16 cellular contexts compared by ENCODE assay signal in the genomic region with DNA sequence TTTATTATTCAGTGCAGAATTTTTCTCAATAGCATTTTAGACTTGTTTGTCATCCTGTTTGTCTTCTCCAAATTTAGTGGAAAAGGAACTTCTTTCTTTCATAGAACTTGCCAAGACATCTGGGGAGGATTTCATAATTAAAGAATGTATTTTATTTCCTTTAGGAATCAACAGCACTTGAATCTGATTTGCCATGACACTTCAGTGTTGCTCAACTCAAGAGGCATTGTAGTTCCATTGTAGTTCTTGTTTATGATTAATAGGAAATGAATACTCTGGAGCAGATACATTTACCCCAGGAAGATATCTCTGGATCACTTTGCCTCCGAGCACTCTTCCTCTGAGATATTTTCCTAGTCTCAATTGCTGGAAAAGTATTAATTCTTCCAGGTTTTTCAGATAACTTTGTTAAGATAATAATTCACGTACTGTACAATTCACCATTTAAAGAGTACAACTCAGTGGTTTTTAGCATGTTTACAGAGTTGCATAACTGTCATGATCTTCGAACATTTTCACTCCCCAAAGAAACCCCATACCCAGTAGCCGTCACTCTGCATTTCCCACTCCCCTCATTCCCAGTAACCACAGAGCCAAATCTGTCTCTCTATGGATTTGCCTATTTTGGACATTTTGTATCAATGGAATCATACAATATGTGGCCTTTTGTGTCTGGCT. TPM values are rescaled to one million over a fixed set of nuclear protein-coding genes. Genes with fewer than 3 reads are reported as not detected.
DNase-seq lines count a peak whose midpoint lies in the region; ATAC-seq, FAIRE-seq and TF ChIP-seq lines count a peak whose summit lies in the region.
"Had no signal": no experiment of that assay in that cellular context is flagged by ENCODE, and none has a peak within 500 bp of the region (broad histone marks: within the 10 kb centered on the region; RNA-seq: fewer than 3 reads in every experiment).

No MANE protein-coding gene starts in this region.

- TF ChIP-seq POLR2A in HepG2 (IDR thresholded peaks at IDR 0.05; ENCODE audit: insufficient read depth in 1 of 2, low read depth in 2 of 2, low read length in 2 of 2) = no peak

- 0 out of 4 replicates have a peak, but pooled peaks of 1 of the 2 experiments have one; percentile 26 for TF ChIP-seq EP300 in HepG2 (IDR thresholded peaks at IDR 0.05; ENCODE audit: low read depth in 2 of 2, low read length in 2 of 2)
- no peak for TF ChIP-seq EP300 in HepG2 (CRISPR knock-in tag; IDR thresholded peaks at IDR 0.05; ENCODE audit: borderline replicate concordance)

- H2AFZ ChIP-seq in HepG2 (ENCODE audit: low read length) = peak overlapping the region; percentile 37

- no peak overlapping the region for H3K9ac ChIP-seq in HepG2 (ENCODE audit: insufficient read depth, low read depth, low read length)
- H3K9ac ChIP-seq: BLaER1 had no signal

- peak overlapping the region; percentile 11 for H3K27ac ChIP-seq in A673 (ENCODE audit: low read depth, low read length, poor library complexity, severe bottlenecking)
- H3K27ac ChIP-seq in HepG2 (ENCODE audit: extremely low read length, insufficient read depth, low read length) = no peak overlapping the region
- no peak overlapping the region for H3K27ac ChIP-seq in pancreas
- H3K27ac ChIP-seq: BLaER1, colonic mucosa, vagina had no signal

- H3K79me2 ChIP-seq in HepG2 (ENCODE audit: insufficient read depth, low read length) = no peaks in the 10 kb centered on the region

- no TSS peak for BruUV-seq in A673 (replicated peaks; lab: Mats Ljungman, UMichigan)
- BruUV-seq in HepG2 (replicated peaks; lab: Mats Ljungman, UMichigan) = no TSS peak

- POLR2A ChIA-PET in A673 (lab: Charles Lee; ENCODE audit: low non-redundant PET) (no interaction called here), HepG2 (lab: Yijun Ruan, JAX) (no interaction called here)

- H3K36me3 ChIP-seq in A673 (ENCODE audit: insufficient read depth, low read length, poor library complexity, severe bottlenecking) = no peaks in the 10 kb centered on the region
- no peaks in the 10 kb centered on the region for H3K36me3 ChIP-seq in HepG2 (replicated peaks in 1 of 2; ENCODE audit: control insufficient read depth in 1 of 2, insufficient read depth in 2 of 2, low read length in 2 of 2)
- no peaks in the 10 kb centered on the region for H3K36me3 ChIP-seq in pancreas
- H3K36me3 ChIP-seq: colonic mucosa, vagina had no signal

- 0 out of 2 replicates have a peak overlapping the region, but pooled peaks have one; percentile 16 for H3K4me2 ChIP-seq in HepG2 (ENCODE audit: low read depth, low read length)
- H3K4me2 ChIP-seq: BLaER1 had no signal

- H3K4me3 ChIP-seq in A673 (ENCODE audit: low read depth, low read length, poor library complexity, severe bottlenecking) (no peak overlapping the region), HepG2 (replicated peaks in 1 of 3; ENCODE audit: insufficient read depth in 1 of 3, low read depth in 2 of 3, low read length in 3 of 3) (no peak overlapping the region), pancreas (no peak overlapping the region)
- H3K4me3 ChIP-seq: BLaER1, colonic mucosa, vagina had no signal

- CTCF ChIA-PET in A673 (lab: Charles Lee) (no interaction called here), HepG2 (lab: Yijun Ruan, JAX; ENCODE audit: low intra/inter-chr PET ratio, low total read pairs) (no interaction called here)

- no peak for TF ChIP-seq RAD21 in HepG2 (CRISPR knock-in tag; IDR thresholded peaks at IDR 0.05)

- H3K9me3 ChIP-seq in A673 (ENCODE audit: low read depth, low read length, poor library complexity, severe bottlenecking) (no peaks in the 10 kb centered on the region), HepG2 (ENCODE audit: low read length) (no peaks in the 10 kb centered on the region), pancreas (no peaks in the 10 kb centered on the region)
- H3K9me3 ChIP-seq: BLaER1, colonic mucosa, vagina had no signal

- intact Hi-C loops in A673 (cut with micrococcal nuclease; ENCODE audit: unreplicated experiment) (no loop called here), HepG2 (cut with micrococcal nuclease; ENCODE audit: unreplicated experiment) (no loop called here), pancreas (cut with DNase I) (no loop called here)

- peaks cover 15% of the 10 kb centered on the region for H3K4me1 ChIP-seq in A673 (ENCODE audit: insufficient read depth, low read length, poor library complexity, severe bottlenecking)
- peaks cover 28% of the 10 kb centered on the region for H3K4me1 ChIP-seq in HepG2 (ENCODE audit: insufficient read depth, low read length)
- H3K4me1 ChIP-seq in pancreas = no peaks in the 10 kb centered on the region
- H3K4me1 ChIP-seq: BLaER1, colonic mucosa, vagina had no signal

- ATAC-seq in HepG2 (peak; percentile 49; the same call in 2 of the 3 replicates), pancreas (no peak)
- ATAC-seq: left colon; stimulated activated effector memory CD8-positive, alpha-beta T cell treated with anti-CD3 and anti-CD28 coated beads, Interleukin-12 subunit alpha, Interleukin-12 subunit beta, amount 100 ng/mL, for 72 hours had no signal

- WGBS in HepG2 (ENCODE audit: low lambda C conversion rate) = 7% methylated on average over 4 of the region's 4 CpGs
- 58 to 67% methylated on average over 4 of the region's 4 CpGs for WGBS in pancreas, 2 donors

- in situ Hi-C loops in HepG2 (cut with HindIII; ENCODE audit: extremely low pct_ligation_motif_present, low pct_unique_long_range_greater_than_20kb) = no loop called here

- peak; percentile 15 for FAIRE-seq in HepG2 (lab: Jason Lieb, UNC)
- FAIRE-seq in pancreas (lab: Jason Lieb, UNC) = no peak

- no peaks in the 10 kb centered on the region for H4K20me1 ChIP-seq in HepG2 (ENCODE audit: insufficient read depth, low read length)

- H3K27me3 ChIP-seq in A673 (replicated peaks; ENCODE audit: insufficient read depth, low read depth, low read length, poor library complexity) (no peaks in the 10 kb centered on the region), HepG2 (ENCODE audit: control insufficient read depth in 1 of 2, insufficient read depth in 2 of 2, low read length in 2 of 2) (no peaks in the 10 kb centered on the region), pancreas (no peaks in the 10 kb centered on the region)
- H3K27me3 ChIP-seq: BLaER1, colonic mucosa, vagina had no signal

- DNase-seq in A673 (ENCODE audit: low spot score) = peak; percentile 42
- DNase-seq in HPDE6-E6E7 (ENCODE audit: extremely low spot score) = peak; percentile 11
- peak; percentile 49 for DNase-seq in epidermal melanocyte (ENCODE audit: insufficient read length, low spot score)
- DNase-seq in HepG2 (ENCODE audit: low spot score) = no peak
- DNase-seq in NCI-H1417 treated with DMSO at 0.1 percent for 48 hours (lab: John Stamatoyannopoulos, UW) = no peak
- no peak for DNase-seq in SW480 (ENCODE audit: low spot score)
- DNase-seq in stimulated activated CD4-positive, alpha-beta T cell treated with anti-CD3 and anti-CD28 coated beads, Interleukin-2, amount 100 ng/mL, for 48 hours = no peak
- DNase-seq in pancreas = no peak
- DNase-seq: activated B cell treated with CpG ODN at 0.5 μM for 24 hours, colonic mucosa, head of caudate nucleus, left colon, occipital lobe had no signal

- TF ChIP-seq CTCF in A673 (conservative IDR thresholded peaks at IDR 0.05; ENCODE audit: low read depth, low read length) = no peak
- TF ChIP-seq CTCF in HepG2 (CRISPR knock-in tag; IDR thresholded peaks at IDR 0.05) = no peak
- no peak for TF ChIP-seq CTCF in pancreas (IDR thresholded peaks at IDR 0.05)

TF ChIP-seq in HepG2, 621 proteins besides CTCF, POLR2A, EP300 and RAD21 (continues in another document):
- TF ChIP-seq CC2D1A (CRISPR knock-in tag; IDR thresholded peaks at IDR 0.05) (no peak), FOXA3 (CRISPR knock-in tag; IDR thresholded peaks at IDR 0.05) (peak; percentile 89), FOXA1 (IDR thresholded peaks at IDR 0.05) (no peak), FOXA1 (CRISPR knock-in tag; IDR thresholded peaks at IDR 0.05) (peak; percentile 52), JUND (CRISPR knock-in tag; IDR thresholded peaks at IDR 0.05) (no peak), CEBPG (CRISPR knock-in tag; IDR thresholded peaks at IDR 0.05) (no peak; the same call in 1 of the 2 replicates), NFIB (CRISPR knock-in tag; IDR thresholded peaks at IDR 0.05; ENCODE audit: borderline replicate concordance) (no peak), SOX5 (CRISPR knock-in tag; IDR thresholded peaks at IDR 0.05; ENCODE audit: borderline replicate concordance) (peak; percentile 8; the same call in 1 of the 2 replicates)

RNA-seq across cellular contexts. Expression of gene AKAP12, which starts 29.7 kb away (rescaled TPM):
- 37.3 and 40.0 TPM in 2 replicates for total RNA-seq in A673 (2021)
- total RNA-seq in HepG2 (2016; rRNA removed; fragmentation: Illumina TruSeq; extraction: Trizol) = 10.6 and 14.9 TPM in 2 replicates
- total RNA-seq in HepG2 (2016; cell fraction: cytosol; rRNA removed; fragmentation: Illumina TruSeq; extraction: Trizol; ENCODE audit: low read depth) = 0.61 and 0.71 TPM in 2 replicates
- 10.5 and 13.6 TPM in 2 replicates for total RNA-seq in HepG2 (2016; cell fraction: insoluble cytoplasmic fraction; rRNA removed; fragmentation: Illumina TruSeq; extraction: Trizol)
- total RNA-seq in HepG2 (2016; cell fraction: membrane; rRNA removed; fragmentation: Illumina TruSeq; extraction: Trizol) = 2.3 and 2.4 TPM in 2 replicates
- total RNA-seq in HepG2 (2016; cell fraction: nucleus; rRNA removed; fragmentation: Illumina TruSeq; extraction: Trizol) = 8.7 and 9.9 TPM in 2 replicates
- 19.0 and 22.6 TPM in 2 replicates for polyA plus RNA-seq in HepG2 (2011; rRNA removed)
- 12.8 and 22.5 TPM in 2 replicates for polyA plus RNA-seq in HepG2 (2011; cell fraction: cytosol; rRNA removed)
- polyA plus RNA-seq in HepG2 (2011; cell fraction: nucleus; rRNA removed) = 19.6 and 24.6 TPM in 2 replicates
- polyA plus RNA-seq in HepG2 (2012) = 22.6 and 27.8 TPM in 2 replicates
- polyA plus RNA-seq in HepG2 (2016; cell fraction: cytosol; fragmentation: Illumina TruSeq; extraction: Trizol; ENCODE audit: low read depth) = 0.62 and 0.64 TPM in 2 replicates
- 9.6 and 10.2 TPM in 2 replicates for polyA plus RNA-seq in HepG2 (2016; cell fraction: insoluble cytoplasmic fraction; fragmentation: Illumina TruSeq; extraction: Trizol; ENCODE audit: low read depth)
- polyA plus RNA-seq in HepG2 (2016; cell fraction: membrane; fragmentation: Illumina TruSeq; extraction: Trizol; ENCODE audit: low read depth) = 0.62 and 0.70 TPM in 2 replicates
- 11.6 and 13.0 TPM in 2 replicates for polyA plus RNA-seq in HepG2 (2016; cell fraction: nucleus; fragmentation: Illumina TruSeq; extraction: Trizol; ENCODE audit: insufficient read depth, low read depth)
- polyA minus RNA-seq in HepG2 (2011; rRNA and poly(A)+ RNA removed; ENCODE audit: low replicate concordance) = 2.0 and 6.0 TPM in 2 replicates
- 31.8 and 49.5 TPM in 2 replicates for polyA minus RNA-seq in HepG2 (2011; cell fraction: cytosol; rRNA and poly(A)+ RNA removed)
- 15.5 and 26.4 TPM in 2 replicates for polyA minus RNA-seq in HepG2 (2011; cell fraction: nucleus; rRNA and poly(A)+ RNA removed)
- 10 to 100 TPM in 2 of 6 donors, 1 to 10 TPM in 4; 2.4 to 13.2 (median 5.4) TPM for total RNA-seq in pancreas
- polyA plus RNA-seq in pancreas = 1 to 10 TPM; 2.7 to 4.7 TPM

Comparison
In these comparisons a context has a peak if more than half of its experiments do, and no peak if none do; other contexts are left out.
1. DNase-seq: peak in A673 (single experiment), HPDE6-E6E7 (single experiment) and epidermal melanocyte (single experiment); none in HepG2 (single experiment), NCI-H1417 treated with DMSO at 0.1 percent for 48 hours (single experiment), SW480 (single experiment), stimulated activated CD4-positive, alpha-beta T cell treated with anti-CD3 and anti-CD28 coated beads, Interleukin-2, amount 100 ng/mL, for 48 hours (0 of 2) and pancreas (0 of 6).